7 cellular contexts compared by ENCODE assay signal in genomic region chr20:3408251-3408637, GRCh38. TPM values are rescaled to one million over a fixed set of nuclear protein-coding genes. Genes with fewer than 3 reads are reported as not detected.
A peak's percentile ranks its signal among the peaks of the same experiment; 100 is the strongest.
DNase-seq lines count a peak whose midpoint lies in the region; ATAC-seq lines count a peak whose summit lies in the region.

No MANE protein-coding gene starts in this region.

- no peaks in the 10 kb centered on the region for H3K9me3 ChIP-seq in iPS-18c (ENCODE audit: control insufficient read depth, insufficient read depth, low read length)

- DNase-seq in activated naive CD4-positive, alpha-beta T cell treated with anti-CD3 and anti-CD28 coated beads, Interleukin-2, amount 50 U/mL, for 72 hours (ENCODE audit: low spot score in 2 of 2) = no peak
- DNase-seq in stimulated activated naive CD8-positive, alpha-beta T cell treated with anti-CD3 and anti-CD28 coated beads, Interleukin-15, amount 100 ng/mL, for 72 hours = no peak
- no peak for DNase-seq in GOT3 (lab: John Stamatoyannopoulos, UW)
- DNase-seq in RKO (ENCODE audit: low spot score) = no peak

- peaks cover 11% of the 10 kb centered on the region for H3K27me3 Mint-ChIP-seq in stimulated activated naive CD8-positive, alpha-beta T cell treated with anti-CD3 and anti-CD28 coated beads, Interleukin-15, amount 100 ng/mL, for 72 hours

- H3K4me3 Mint-ChIP-seq in stimulated activated naive CD8-positive, alpha-beta T cell treated with anti-CD3 and anti-CD28 coated beads, Interleukin-15, amount 100 ng/mL, for 72 hours = peak overlapping the region; percentile 94 to 99

- no peaks in the 10 kb centered on the region for H3K9me3 Mint-ChIP-seq in activated naive CD4-positive, alpha-beta T cell treated with anti-CD3 and anti-CD28 coated beads, Interleukin-2, amount 50 U/mL, for 72 hours
- no peaks in the 10 kb centered on the region for H3K9me3 Mint-ChIP-seq in stimulated activated naive CD8-positive, alpha-beta T cell treated with anti-CD3 and anti-CD28 coated beads, Interleukin-15, amount 100 ng/mL, for 72 hours

- H3K4me1 Mint-ChIP-seq in stimulated activated naive CD8-positive, alpha-beta T cell treated with anti-CD3 and anti-CD28 coated beads, Interleukin-15, amount 100 ng/mL, for 72 hours = peaks cover 32% of the 10 kb centered on the region

- ATAC-seq in HG03439 (IDR thresholded peaks at IDR 0.05; ENCODE audit: unreplicated experiment) (peak; percentile 4), HG03108 (IDR thresholded peaks at IDR 0.05; ENCODE audit: unreplicated experiment) (no peak)
- no peak for ATAC-seq in activated naive CD4-positive, alpha-beta T cell treated with anti-CD3 and anti-CD28 coated beads, Interleukin-2, amount 50 U/mL, for 72 hours
- no peak for ATAC-seq in stimulated activated naive CD8-positive, alpha-beta T cell treated with anti-CD3 and anti-CD28 coated beads, Interleukin-15, amount 100 ng/mL, for 72 hours

- H3K4me3 ChIP-seq in iPS-18c (ENCODE audit: insufficient read depth, low read depth, low read length) = peak overlapping the region; percentile 76

- H3K36me3 Mint-ChIP-seq in activated naive CD4-positive, alpha-beta T cell treated with anti-CD3 and anti-CD28 coated beads, Interleukin-2, amount 50 U/mL, for 72 hours = peaks cover 0 to 8% of the 10 kb centered on the region in 2 donors

- H3K27ac Mint-ChIP-seq in activated naive CD4-positive, alpha-beta T cell treated with anti-CD3 and anti-CD28 coated beads, Interleukin-2, amount 50 U/mL, for 72 hours = peak overlapping the region; percentile 81 to 85
- peak overlapping the region; percentile 88 to 92 for H3K27ac Mint-ChIP-seq in stimulated activated naive CD8-positive, alpha-beta T cell treated with anti-CD3 and anti-CD28 coated beads, Interleukin-15, amount 100 ng/mL, for 72 hours

RNA-seq across cellular contexts. Expression of gene DNAAF9, which starts 0.8 kb away (rescaled TPM):
- 1 to 10 TPM in 1 of 2 donors, under 1 TPM in 1; 0.66 to 2.4 TPM for total RNA-seq in activated naive CD4-positive, alpha-beta T cell treated with anti-CD3 and anti-CD28 coated beads, Interleukin-2, amount 50 U/mL, for 72 hours
